Comparison of ENCODE assay signal across 8 cellular contexts in genomic region chr1:150516050-150516591, GRCh38. TPM values are rescaled to one million over a fixed set of nuclear protein-coding genes. Genes with fewer than 3 reads are reported as not detected.
A peak's percentile ranks its signal among the peaks of the same experiment; 100 is the strongest.
DNase-seq lines count a peak whose midpoint lies in the region; TF ChIP-seq lines count a peak whose summit lies in the region.

No MANE protein-coding gene starts in this region.

- H3K4me3 ChIP-seq in left ventricle myocardium inferior = peak overlapping the region; percentile 74
- H3K4me3 ChIP-seq in retinal pigment epithelial cell (ENCODE audit: low read length) = peak overlapping the region; percentile 62

- DNase-seq in DMS79 treated with DMSO at 0.1 percent for 48 hours (lab: John Stamatoyannopoulos, UW) (peak; percentile 32), DMS79 (lab: John Stamatoyannopoulos, UW) (no peak), NCI-H128 (lab: John Stamatoyannopoulos, UW; ENCODE audit: unreplicated experiment) (peak; percentile 43), left ventricle myocardium inferior (no peak), retinal pigment epithelial cell (ENCODE audit: low read depth) (no peak), midbrain (lab: John Stamatoyannopoulos, UW) (no peak), activated gamma-delta T cell treated with Interleukin-2 at 50 U/mL for 16 hours (no peak)
- peak; percentile 61 for DNase-seq in activated CD8-positive, alpha-beta memory T cell treated with anti-CD3 and anti-CD28 coated beads, Interleukin-2, amount 50 U/mL, for 48 hours

- no peaks in the 10 kb centered on the region for H3K9me3 ChIP-seq in left ventricle myocardium inferior (replicated peaks)

- no peaks in the 10 kb centered on the region for H3K27me3 ChIP-seq in left ventricle myocardium inferior (ENCODE audit: low read depth)

- H3K27ac ChIP-seq in left ventricle myocardium inferior (replicated peaks) = peak overlapping the region; percentile 94

- TF ChIP-seq CTCF in left ventricle myocardium inferior (IDR thresholded peaks at IDR 0.05; ENCODE audit: borderline replicate concordance) (peak; percentile 28), retinal pigment epithelial cell (conservative IDR thresholded peaks at IDR 0.05; ENCODE audit: low read depth, low read length) (no peak)

- peaks cover 10% of the 10 kb centered on the region for H3K36me3 ChIP-seq in left ventricle myocardium inferior

- peaks cover 25% of the 10 kb centered on the region for H3K4me1 ChIP-seq in left ventricle myocardium inferior

- intact Hi-C loops in left ventricle myocardium inferior (cut with micrococcal nuclease) = no loop called here

RNA-seq across cellular contexts. Expression of gene FALEC, which starts 0.6 kb away (rescaled TPM):
- 0.44 TPM for total RNA-seq in left ventricle myocardium inferior

RNA-seq across cellular contexts. Expression of gene ECM1, which starts 8.2 kb away (rescaled TPM):
- total RNA-seq in left ventricle myocardium inferior = 20.1 TPM

RNA-seq across cellular contexts. Expression of gene TARS2, which starts 28.9 kb away (rescaled TPM):
- total RNA-seq in left ventricle myocardium inferior = 32.2 TPM

RNA-seq across cellular contexts. Expression of gene ADAMTSL4, which starts 33.1 kb away (rescaled TPM):
- total RNA-seq in left ventricle myocardium inferior = 46.3 TPM

Comparison
In these comparisons a context has a peak if more than half of its experiments do, and no peak if none do; other contexts are left out.
1. DNase-seq: peak in DMS79 treated with DMSO at 0.1 percent for 48 hours (single experiment), NCI-H128 (single experiment) and activated CD8-positive, alpha-beta memory T cell treated with anti-CD3 and anti-CD28 coated beads, Interleukin-2, amount 50 U/mL, for 48 hours (single experiment); none in DMS79 (single experiment), left ventricle myocardium inferior (single experiment), retinal pigment epithelial cell (single experiment), midbrain (single experiment) and activated gamma-delta T cell treated with Interleukin-2 at 50 U/mL for 16 hours (single experiment).